ENCODE assay signal across 24 cellular contexts in genomic region chr3:86629511-86629910, GRCh38.
"Had no signal": no experiment of that assay in that cellular context is flagged by ENCODE, and none has a peak within 500 bp of the region (broad histone marks: within the 10 kb centered on the region; RNA-seq: fewer than 3 reads in every experiment).

No MANE protein-coding gene starts in this region.

- H3K27me3 ChIP-seq: MG63 had no signal

- H3K27ac Mint-ChIP-seq: T-cell had no signal

- H3K36me3 ChIP-seq: MG63 had no signal

- H3K27me3 Mint-ChIP-seq: T-cell had no signal

- H3K9me3 ChIP-seq: MG63 had no signal

- H3K4me3 Mint-ChIP-seq: T-cell had no signal

- H3K36me3 Mint-ChIP-seq: T-cell had no signal

- H3K4me3 ChIP-seq: MG63 had no signal

- DNase-seq: IMR-90, Karpas-422, KG1, MG63, NCI-H1092, NCI-H1105 treated with DMSO at 0.1 percent for 48 hours, NCI-H1417 treated with DMSO at 0.1 percent for 48 hours, NCI-H146, NCI-H1694 treated with DMSO at 0.1 percent for 48 hours, NCI-H1930, NCI-H2081, NCI-H2107, NCI-H345, NCI-H446 treated with DMSO at 0.1 percent for 48 hours, NCI-H510A treated with DMSO at 0.1 percent for 48 hours, NCI-H526, NCI-H748 treated with DMSO at 0.1 percent for 48 hours, PC-3, SHP77, SW 1271, T-cell had no signal

- ATAC-seq: HepG2, Panc1, PC-3, T-cell had no signal

- H3K27ac ChIP-seq: RWPE1 had no signal

- H3K4me1 Mint-ChIP-seq: T-cell had no signal
